In genomic region chr5:13472834-13473233, GRCh38 we compare ENCODE assay signal across 7 cellular contexts.
"Had no signal": no experiment of that assay in that cellular context is flagged by ENCODE, and none has a peak within 500 bp of the region (broad histone marks: within the 10 kb centered on the region; RNA-seq: fewer than 3 reads in every experiment).

No MANE protein-coding gene starts in this region.

- H3K4me3 ChIP-seq: K562 had no signal

- DNase-seq: IMR-90, KBM-7, KG1 had no signal

- H3K27ac ChIP-seq: HL-60 had no signal

- FAIRE-seq: HepG2, HTR-8/SVneo, K562 had no signal
